ENCODE assay signal across 39 cellular contexts in genomic region chr10:76858721-76859120, GRCh38.
"Had no signal": no experiment of that assay in that cellular context is flagged by ENCODE, and none has a peak within 500 bp of the region (broad histone marks: within the 10 kb centered on the region; RNA-seq: fewer than 3 reads in every experiment).

No MANE protein-coding gene starts in this region.

- H3K27ac ChIP-seq: adrenal gland, ascending aorta, body of pancreas, brain microvascular endothelial cell, breast epithelium, cardiac muscle cell had no signal

- H3K4me1 Mint-ChIP-seq: activated naive CD4-positive, alpha-beta T cell treated with anti-CD3 and anti-CD28 coated beads, Interleukin-2, amount 10 ng/mL, durations not matched to agents 7 days and 5 days; activated naive CD4-positive, alpha-beta T cell treated with anti-CD3 and anti-CD28 coated beads, Interleukin-2, amount 50 U/mL, for 24 hours; activated naive CD8-positive, alpha-beta T cell treated with anti-CD3 and anti-CD28 coated beads for 36 hours; activated naive CD8-positive, alpha-beta T cell treated with anti-CD3 and anti-CD28 coated beads, Interleukin-2, amount 10 ng/mL, durations not matched to agents 7 days and 5 days; activated naive CD8-positive, alpha-beta T cell treated with anti-CD3 and anti-CD28 coated beads, Interleukin-2, amount 50 U/mL, for 24 hours; activated T-helper 17 cell treated with anti-CD3 and anti-CD28 coated beads, Interleukin-2, amount 50 U/mL, for 72 hours; brain; central memory CD8-positive, alpha-beta T cell had no signal

- H3K4me3 Mint-ChIP-seq: activated naive CD4-positive, alpha-beta T cell treated with anti-CD3 and anti-CD28 coated beads for 36 hours; activated naive CD4-positive, alpha-beta T cell treated with anti-CD3 and anti-CD28 coated beads, Interleukin-2, amount 10 ng/mL, durations not matched to agents 7 days and 5 days; activated naive CD4-positive, alpha-beta T cell treated with anti-CD3 and anti-CD28 coated beads, Interleukin-2, amount 50 U/mL, for 24 hours; activated naive CD8-positive, alpha-beta T cell; activated naive CD8-positive, alpha-beta T cell treated with anti-CD3 and anti-CD28 coated beads for 36 hours; activated naive CD8-positive, alpha-beta T cell treated with anti-CD3 and anti-CD28 coated beads, Interleukin-2, amount 10 ng/mL, durations not matched to agents 7 days and 5 days; activated naive CD8-positive, alpha-beta T cell treated with anti-CD3 and anti-CD28 coated beads, Interleukin-2, amount 50 U/mL, for 24 hours; activated T-cell treated with anti-CD3 and anti-CD28 coated beads, Interleukin-2, amount 50 U/mL, for 24 hours; activated T-cell treated with anti-CD3 and anti-CD28 coated beads, Interleukin-2, amount 50 U/mL, for 4 hours; activated T-cell treated with anti-CD3 and anti-CD28 coated beads, Interleukin-2, amount 50 U/mL, for 72 hours; activated T-helper 1 cell treated with anti-CD3 and anti-CD28 coated beads, Interleukin-12 subunit alpha, Interleukin-12 subunit beta, Interleukin-2, Interleukin-4 antibody, amounts not matched to agents 30 ng/mL and 10 ng/mL and 1 ng/mL, durations not matched to agents 14 hours and 24 hours and 36 hours; activated T-helper 17 cell treated with anti-CD3 and anti-CD28 coated beads, Interleukin-2, amount 50 U/mL, for 72 hours; brain; central memory CD8-positive, alpha-beta T cell had no signal

- H3K36me3 ChIP-seq: adrenal gland, ascending aorta, brain microvascular endothelial cell, breast epithelium, cardiac muscle cell had no signal

- H3K4me1 ChIP-seq: adrenal gland, ascending aorta, body of pancreas, breast epithelium had no signal

- H3K27me3 ChIP-seq: adrenal gland, ascending aorta, body of pancreas, brain microvascular endothelial cell, breast epithelium, cardiac muscle cell had no signal

- FAIRE-seq: astrocyte, bronchial epithelial cell had no signal

- H3K27ac Mint-ChIP-seq: activated naive CD4-positive, alpha-beta T cell treated with anti-CD3 and anti-CD28 coated beads for 36 hours; activated naive CD4-positive, alpha-beta T cell treated with anti-CD3 and anti-CD28 coated beads, Interleukin-2, amount 10 ng/mL, durations not matched to agents 7 days and 5 days; activated naive CD4-positive, alpha-beta T cell treated with anti-CD3 and anti-CD28 coated beads, Interleukin-2, amount 50 U/mL, for 24 hours; activated naive CD4-positive, alpha-beta T cell treated with anti-CD3 and anti-CD28 coated beads, Interleukin-2, amount 50 U/mL, for 72 hours; activated naive CD8-positive, alpha-beta T cell; activated naive CD8-positive, alpha-beta T cell treated with anti-CD3 and anti-CD28 coated beads for 36 hours; activated naive CD8-positive, alpha-beta T cell treated with anti-CD3 and anti-CD28 coated beads, Interleukin-2, amount 10 ng/mL, durations not matched to agents 7 days and 5 days; activated naive CD8-positive, alpha-beta T cell treated with anti-CD3 and anti-CD28 coated beads, Interleukin-2, amount 50 U/mL, for 24 hours; activated T-cell treated with anti-CD3 and anti-CD28 coated beads, Interleukin-2, amount 50 U/mL, for 24 hours; activated T-cell treated with anti-CD3 and anti-CD28 coated beads, Interleukin-2, amount 50 U/mL, for 72 hours; activated T-helper 1 cell treated with anti-CD3 and anti-CD28 coated beads, Interleukin-12 subunit alpha, Interleukin-12 subunit beta, Interleukin-2, Interleukin-4 antibody, amounts not matched to agents 30 ng/mL and 10 ng/mL and 1 ng/mL, durations not matched to agents 14 hours and 24 hours and 36 hours; activated T-helper 17 cell treated with anti-CD3 and anti-CD28 coated beads, Interleukin-2, amount 50 U/mL, for 72 hours; activated T-helper 2 cell treated with anti-CD3 and anti-CD28 coated beads, Interferon-gamma antibody, Interleukin-2, Interleukin-4, amounts not matched to agents 10 μg/mL and 5 μg/mL and 100 μg/mL, durations not matched to agents 14 hours and 24 hours and 36 hours; brain had no signal

- DNase-seq: activated effector memory CD4-positive, alpha-beta T cell treated with anti-CD3 and anti-CD28 coated beads, Interleukin-2, amount 50 U/mL, for 16 hours; activated effector memory CD4-positive, alpha-beta T cell treated with Interleukin-2 at 50 U/mL for 16 hours; activated gamma-delta T cell; activated gamma-delta T cell treated with Interleukin-2 at 50 U/mL for 16 hours; activated naive CD4-positive, alpha-beta T cell; activated naive CD4-positive, alpha-beta T cell treated with anti-CD3 and anti-CD28 coated beads for 36 hours; activated naive CD4-positive, alpha-beta T cell treated with anti-CD3 and anti-CD28 coated beads, Interleukin-2, amount 10 ng/mL, durations not matched to agents 7 days and 5 days; activated naive CD4-positive, alpha-beta T cell treated with anti-CD3 and anti-CD28 coated beads, Interleukin-2, amount 50 U/mL, for 16 hours; activated naive CD4-positive, alpha-beta T cell treated with Interleukin-2 at 50 U/mL for 16 hours; activated naive CD8-positive, alpha-beta T cell treated with anti-CD3 and anti-CD28 coated beads for 36 hours; activated naive CD8-positive, alpha-beta T cell treated with anti-CD3 and anti-CD28 coated beads, Interleukin-2, amount 10 ng/mL, durations not matched to agents 7 days and 5 days; activated naive CD8-positive, alpha-beta T cell treated with anti-CD3 and anti-CD28 coated beads, Interleukin-2, amount 50 U/mL, for 24 hours; activated T-cell treated with anti-CD3 and anti-CD28 coated beads, Interleukin-2, amount 50 U/mL, for 24 hours; activated T-cell treated with anti-CD3 and anti-CD28 coated beads, Interleukin-2, amount 50 U/mL, for 4 hours; activated T-cell treated with anti-CD3 and anti-CD28 coated beads, Interleukin-2, amount 50 U/mL, for 48 hours; activated T-cell treated with anti-CD3 and anti-CD28 coated beads, Interleukin-2, amount 50 U/mL, for 72 hours; adrenal gland; amniotic stem cell; amygdala; anterior cingulate cortex; aorta; body of pancreas; brain microvascular endothelial cell; caudate nucleus; central memory CD4-positive, alpha-beta T cell; cerebellar nuclear complex had no signal

- ATAC-seq: activated naive CD4-positive, alpha-beta T cell treated with anti-CD3 and anti-CD28 coated beads, Interleukin-2, amount 50 U/mL, for 72 hours; activated naive CD8-positive, alpha-beta T cell treated with anti-CD3 and anti-CD28 coated beads, Interleukin-2, amount 50 U/mL, for 24 hours; activated T-cell treated with anti-CD3 and anti-CD28 coated beads, Interleukin-2, amount 50 U/mL, for 4 hours; activated T-cell treated with anti-CD3 and anti-CD28 coated beads, Interleukin-2, amount 50 U/mL, for 72 hours; activated T-helper 17 cell treated with anti-CD3 and anti-CD28 coated beads, Interleukin-2, amount 50 U/mL, for 72 hours; body of pancreas had no signal

- H3K9me3 Mint-ChIP-seq: activated naive CD4-positive, alpha-beta T cell treated with anti-CD3 and anti-CD28 coated beads, Interleukin-2, amount 10 ng/mL, durations not matched to agents 7 days and 5 days; activated naive CD8-positive, alpha-beta T cell treated with anti-CD3 and anti-CD28 coated beads, Interleukin-2, amount 10 ng/mL, durations not matched to agents 7 days and 5 days; activated T-cell treated with anti-CD3 and anti-CD28 coated beads, Interleukin-2, amount 50 U/mL, for 24 hours; activated T-helper 1 cell treated with anti-CD3 and anti-CD28 coated beads, Interleukin-12 subunit alpha, Interleukin-12 subunit beta, Interleukin-2, Interleukin-4 antibody, amounts not matched to agents 30 ng/mL and 10 ng/mL and 1 ng/mL, durations not matched to agents 14 hours and 24 hours and 36 hours; activated T-helper 17 cell treated with anti-CD3 and anti-CD28 coated beads, Interleukin-2, amount 50 U/mL, for 72 hours; activated T-helper 2 cell treated with anti-CD3 and anti-CD28 coated beads, Interferon-gamma antibody, Interleukin-2, Interleukin-4, amounts not matched to agents 10 μg/mL and 5 μg/mL and 100 μg/mL, durations not matched to agents 14 hours and 24 hours and 36 hours had no signal

- H3K4me3 ChIP-seq: adrenal gland, ascending aorta, body of pancreas, breast epithelium, cardiac muscle cell had no signal

- H3K9me3 ChIP-seq: adrenal gland, ascending aorta, body of pancreas, breast epithelium had no signal

- H3K27me3 Mint-ChIP-seq: activated naive CD4-positive, alpha-beta T cell treated with anti-CD3 and anti-CD28 coated beads, Interleukin-2, amount 10 ng/mL, durations not matched to agents 7 days and 5 days; activated naive CD4-positive, alpha-beta T cell treated with anti-CD3 and anti-CD28 coated beads, Interleukin-2, amount 50 U/mL, for 24 hours; activated naive CD8-positive, alpha-beta T cell treated with anti-CD3 and anti-CD28 coated beads, Interleukin-2, amount 10 ng/mL, durations not matched to agents 7 days and 5 days; activated naive CD8-positive, alpha-beta T cell treated with anti-CD3 and anti-CD28 coated beads, Interleukin-2, amount 50 U/mL, for 24 hours; activated T-cell treated with anti-CD3 and anti-CD28 coated beads, Interleukin-2, amount 50 U/mL, for 24 hours; activated T-helper 17 cell treated with anti-CD3 and anti-CD28 coated beads, Interleukin-2, amount 50 U/mL, for 72 hours; central memory CD8-positive, alpha-beta T cell had no signal

- H3K36me3 Mint-ChIP-seq: activated naive CD4-positive, alpha-beta T cell treated with anti-CD3 and anti-CD28 coated beads, Interleukin-2, amount 10 ng/mL, durations not matched to agents 7 days and 5 days; activated naive CD4-positive, alpha-beta T cell treated with anti-CD3 and anti-CD28 coated beads, Interleukin-2, amount 50 U/mL, for 24 hours; activated naive CD4-positive, alpha-beta T cell treated with anti-CD3 and anti-CD28 coated beads, Interleukin-2, amount 50 U/mL, for 72 hours; activated naive CD8-positive, alpha-beta T cell; activated naive CD8-positive, alpha-beta T cell treated with anti-CD3 and anti-CD28 coated beads for 36 hours; activated naive CD8-positive, alpha-beta T cell treated with anti-CD3 and anti-CD28 coated beads, Interleukin-2, amount 10 ng/mL, durations not matched to agents 7 days and 5 days; brain had no signal
